In the genomic region with DNA sequence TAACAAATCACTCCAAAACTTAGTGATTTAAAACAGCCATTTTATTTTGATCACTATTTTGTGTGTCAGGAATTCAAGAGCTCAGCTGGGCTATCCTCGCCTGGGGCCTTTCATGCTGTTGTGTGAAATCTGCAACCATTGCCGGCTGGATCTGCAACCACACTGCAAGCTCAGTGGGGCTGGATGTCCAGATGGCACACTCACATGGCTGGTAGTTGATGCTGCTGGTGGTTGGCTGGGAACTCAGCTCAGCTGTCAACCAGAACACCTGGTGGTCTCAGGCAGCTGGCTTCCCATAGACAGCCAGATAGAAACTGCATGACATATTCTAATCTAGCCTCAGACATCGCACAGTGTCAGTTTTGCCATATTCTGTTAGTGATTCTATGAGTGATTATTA, we compare ENCODE assay signal across 1 cellular context.
TF ChIP-seq lines count a peak whose summit lies in the region.

No MANE protein-coding gene starts in this region.

TF ChIP-seq in GM23338, 12 proteins besides CTCF, POLR2A, EP300 and RAD21 (continued from another document):
- TF ChIP-seq, protein P1, sequence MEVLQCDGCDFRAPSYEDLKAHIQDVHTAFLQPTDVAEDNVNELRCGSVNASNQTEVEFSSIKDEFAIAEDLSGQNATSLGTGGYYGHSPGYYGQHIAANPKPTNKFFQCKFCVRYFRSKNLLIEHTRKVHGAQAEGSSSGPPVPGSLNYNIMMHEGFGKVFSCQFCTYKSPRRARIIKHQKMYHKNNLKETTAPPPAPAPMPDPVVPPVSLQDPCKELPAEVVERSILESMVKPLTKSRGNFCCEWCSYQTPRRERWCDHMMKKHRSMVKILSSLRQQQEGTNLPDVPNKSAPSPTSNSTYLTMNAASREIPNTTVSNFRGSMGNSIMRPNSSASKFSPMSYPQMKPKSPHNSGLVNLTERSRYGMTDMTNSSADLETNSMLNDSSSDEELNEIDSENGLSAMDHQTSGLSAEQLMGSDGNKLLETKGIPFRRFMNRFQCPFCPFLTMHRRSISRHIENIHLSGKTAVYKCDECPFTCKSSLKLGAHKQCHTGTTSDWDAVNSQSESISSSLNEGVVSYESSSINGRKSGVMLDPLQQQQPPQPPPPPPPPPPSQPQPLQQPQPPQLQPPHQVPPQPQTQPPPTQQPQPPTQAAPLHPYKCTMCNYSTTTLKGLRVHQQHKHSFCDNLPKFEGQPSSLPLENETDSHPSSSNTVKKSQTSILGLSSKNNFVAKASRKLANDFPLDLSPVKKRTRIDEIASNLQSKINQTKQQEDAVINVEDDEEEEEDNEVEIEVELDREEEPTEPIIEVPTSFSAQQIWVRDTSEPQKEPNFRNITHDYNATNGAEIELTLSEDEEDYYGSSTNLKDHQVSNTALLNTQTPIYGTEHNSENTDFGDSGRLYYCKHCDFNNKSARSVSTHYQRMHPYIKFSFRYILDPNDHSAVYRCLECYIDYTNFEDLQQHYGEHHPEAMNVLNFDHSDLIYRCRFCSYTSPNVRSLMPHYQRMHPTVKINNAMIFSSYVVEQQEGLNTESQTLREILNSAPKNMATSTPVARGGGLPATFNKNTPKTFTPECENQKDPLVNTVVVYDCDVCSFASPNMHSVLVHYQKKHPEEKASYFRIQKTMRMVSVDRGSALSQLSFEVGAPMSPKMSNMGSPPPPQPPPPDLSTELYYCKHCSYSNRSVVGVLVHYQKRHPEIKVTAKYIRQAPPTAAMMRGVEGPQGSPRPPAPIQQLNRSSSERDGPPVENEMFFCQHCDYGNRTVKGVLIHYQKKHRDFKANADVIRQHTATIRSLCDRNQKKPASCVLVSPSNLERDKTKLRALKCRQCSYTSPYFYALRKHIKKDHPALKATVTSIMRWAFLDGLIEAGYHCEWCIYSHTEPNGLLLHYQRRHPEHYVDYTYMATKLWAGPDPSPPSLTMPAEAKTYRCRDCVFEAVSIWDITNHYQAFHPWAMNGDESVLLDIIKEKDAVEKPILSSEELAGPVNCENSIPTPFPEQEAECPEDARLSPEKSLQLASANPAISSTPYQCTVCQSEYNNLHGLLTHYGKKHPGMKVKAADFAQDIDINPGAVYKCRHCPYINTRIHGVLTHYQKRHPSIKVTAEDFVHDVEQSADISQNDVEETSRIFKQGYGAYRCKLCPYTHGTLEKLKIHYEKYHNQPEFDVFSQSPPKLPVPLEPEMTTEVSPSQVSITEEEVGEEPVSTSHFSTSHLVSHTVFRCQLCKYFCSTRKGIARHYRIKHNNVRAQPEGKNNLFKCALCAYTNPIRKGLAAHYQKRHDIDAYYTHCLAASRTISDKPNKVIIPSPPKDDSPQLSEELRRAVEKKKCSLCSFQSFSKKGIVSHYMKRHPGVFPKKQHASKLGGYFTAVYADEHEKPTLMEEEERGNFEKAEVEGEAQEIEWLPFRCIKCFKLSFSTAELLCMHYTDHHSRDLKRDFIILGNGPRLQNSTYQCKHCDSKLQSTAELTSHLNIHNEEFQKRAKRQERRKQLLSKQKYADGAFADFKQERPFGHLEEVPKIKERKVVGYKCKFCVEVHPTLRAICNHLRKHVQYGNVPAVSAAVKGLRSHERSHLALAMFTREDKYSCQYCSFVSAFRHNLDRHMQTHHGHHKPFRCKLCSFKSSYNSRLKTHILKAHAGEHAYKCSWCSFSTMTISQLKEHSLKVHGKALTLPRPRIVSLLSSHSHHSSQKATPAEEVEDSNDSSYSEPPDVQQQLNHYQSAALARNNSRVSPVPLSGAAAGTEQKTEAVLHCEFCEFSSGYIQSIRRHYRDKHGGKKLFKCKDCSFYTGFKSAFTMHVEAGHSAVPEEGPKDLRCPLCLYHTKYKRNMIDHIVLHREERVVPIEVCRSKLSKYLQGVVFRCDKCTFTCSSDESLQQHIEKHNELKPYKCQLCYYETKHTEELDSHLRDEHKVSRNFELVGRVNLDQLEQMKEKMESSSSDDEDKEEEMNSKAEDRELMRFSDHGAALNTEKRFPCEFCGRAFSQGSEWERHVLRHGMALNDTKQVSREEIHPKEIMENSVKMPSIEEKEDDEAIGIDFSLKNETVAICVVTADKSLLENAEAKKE (CRISPR knock-in tag; IDR thresholded peaks at IDR 0.05): no peak
- no peak for TF ChIP-seq EZH2phosphoT487 (IDR thresholded peaks at IDR 0.05; ENCODE audit: unreplicated experiment)
- no peak for TF ChIP-seq NANOG (IDR thresholded peaks at IDR 0.05; ENCODE audit: borderline replicate concordance)
- no peak for TF ChIP-seq CREB1 (CRISPR knock-in tag; IDR thresholded peaks at IDR 0.05; ENCODE audit: low read depth)
- TF ChIP-seq EZH2 (IDR thresholded peaks at IDR 0.05; ENCODE audit: low read depth, unreplicated experiment): no peak
- no peak for TF ChIP-seq ZNF331 (CRISPR knock-in tag; IDR thresholded peaks at IDR 0.05; ENCODE audit: low read depth)
- TF ChIP-seq ZNF114 (CRISPR knock-in tag; IDR thresholded peaks at IDR 0.05): no peak
- TF ChIP-seq, protein P2, sequence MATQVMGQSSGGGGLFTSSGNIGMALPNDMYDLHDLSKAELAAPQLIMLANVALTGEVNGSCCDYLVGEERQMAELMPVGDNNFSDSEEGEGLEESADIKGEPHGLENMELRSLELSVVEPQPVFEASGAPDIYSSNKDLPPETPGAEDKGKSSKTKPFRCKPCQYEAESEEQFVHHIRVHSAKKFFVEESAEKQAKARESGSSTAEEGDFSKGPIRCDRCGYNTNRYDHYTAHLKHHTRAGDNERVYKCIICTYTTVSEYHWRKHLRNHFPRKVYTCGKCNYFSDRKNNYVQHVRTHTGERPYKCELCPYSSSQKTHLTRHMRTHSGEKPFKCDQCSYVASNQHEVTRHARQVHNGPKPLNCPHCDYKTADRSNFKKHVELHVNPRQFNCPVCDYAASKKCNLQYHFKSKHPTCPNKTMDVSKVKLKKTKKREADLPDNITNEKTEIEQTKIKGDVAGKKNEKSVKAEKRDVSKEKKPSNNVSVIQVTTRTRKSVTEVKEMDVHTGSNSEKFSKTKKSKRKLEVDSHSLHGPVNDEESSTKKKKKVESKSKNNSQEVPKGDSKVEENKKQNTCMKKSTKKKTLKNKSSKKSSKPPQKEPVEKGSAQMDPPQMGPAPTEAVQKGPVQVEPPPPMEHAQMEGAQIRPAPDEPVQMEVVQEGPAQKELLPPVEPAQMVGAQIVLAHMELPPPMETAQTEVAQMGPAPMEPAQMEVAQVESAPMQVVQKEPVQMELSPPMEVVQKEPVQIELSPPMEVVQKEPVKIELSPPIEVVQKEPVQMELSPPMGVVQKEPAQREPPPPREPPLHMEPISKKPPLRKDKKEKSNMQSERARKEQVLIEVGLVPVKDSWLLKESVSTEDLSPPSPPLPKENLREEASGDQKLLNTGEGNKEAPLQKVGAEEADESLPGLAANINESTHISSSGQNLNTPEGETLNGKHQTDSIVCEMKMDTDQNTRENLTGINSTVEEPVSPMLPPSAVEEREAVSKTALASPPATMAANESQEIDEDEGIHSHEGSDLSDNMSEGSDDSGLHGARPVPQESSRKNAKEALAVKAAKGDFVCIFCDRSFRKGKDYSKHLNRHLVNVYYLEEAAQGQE (IDR thresholded peaks at IDR 0.05; ENCODE audit: unreplicated experiment): no peak
- TF ChIP-seq POLR2AphosphoS5 (IDR thresholded peaks at IDR 0.05; ENCODE audit: low read depth): no peak
